8 cellular contexts compared by ENCODE assay signal in genomic region chr2:178193496-178193822, GRCh38. TPM values are rescaled to one million over a fixed set of nuclear protein-coding genes. Genes with fewer than 3 reads are reported as not detected.
DNase-seq lines count a peak whose midpoint lies in the region; TF ChIP-seq lines count a peak whose summit lies in the region.

No MANE protein-coding gene starts in this region.

- H3K4me3 ChIP-seq in DOHH2 (ENCODE audit: low read length) (no peak overlapping the region; the same call in 1 of the 2 replicates), PC-9 (peak overlapping the region; percentile 93), esophagus muscularis mucosa (peak overlapping the region; percentile 71 to 93 (median 82)), prostate gland (peak overlapping the region; percentile 60 to 74)

- H3K79me2 ChIP-seq in DOHH2 (ENCODE audit: control insufficient read depth, low read length) (no peaks in the 10 kb centered on the region), PC-9 (ENCODE audit: low read depth) (no peaks in the 10 kb centered on the region)

- 18% methylated on average over 10 of the region's 10 CpGs for WGBS in esophagus muscularis mucosa
- WGBS in prostate gland = 5% methylated on average over 10 of the region's 10 CpGs

- peaks cover 49% of the 10 kb centered on the region for H3K27me3 ChIP-seq in DOHH2 (ENCODE audit: control insufficient read depth, low read length)
- H3K27me3 ChIP-seq in PC-9 (ENCODE audit: insufficient read depth, low read depth) = peaks cover 24% of the 10 kb centered on the region; the same call in 1 of the 2 replicates
- peaks cover 0 to 7% (median 0%) of the 10 kb centered on the region in 4 donors for H3K27me3 ChIP-seq in esophagus muscularis mucosa
- H3K27me3 ChIP-seq in prostate gland (replicated peaks; ENCODE audit: insufficient read depth) = no peaks in the 10 kb centered on the region

- TF ChIP-seq CTCF in DOHH2 (IDR thresholded peaks at IDR 0.05; ENCODE audit: low read depth, low read length, poor library complexity, severe bottlenecking) (no peak), PC-9 (conservative IDR thresholded peaks at IDR 0.05) (no peak), esophagus muscularis mucosa (IDR thresholded peaks at IDR 0.05) (no peak), prostate gland (IDR thresholded peaks at IDR 0.05) (no peak), GM10248 (IDR thresholded peaks at IDR 0.05; ENCODE audit: control extremely low read depth, extremely low read depth, low read depth, missing control alignments) (no peak)

- no peaks in the 10 kb centered on the region for H4K20me1 ChIP-seq in DOHH2 (ENCODE audit: control insufficient read depth, insufficient read depth, low read depth, low read length)
- no peaks in the 10 kb centered on the region for H4K20me1 ChIP-seq in PC-9 (ENCODE audit: insufficient read depth)

- H3K4me2 ChIP-seq in DOHH2 (ENCODE audit: low read length) (peak overlapping the region; percentile 80), PC-9 (peak overlapping the region; percentile 88)

- TF ChIP-seq EP300 in esophagus muscularis mucosa (IDR thresholded peaks at IDR 0.05) = no peak

- H3K9me3 ChIP-seq in DOHH2 (ENCODE audit: control insufficient read depth, insufficient read depth, low read length) (no peaks in the 10 kb centered on the region), PC-9 (ENCODE audit: insufficient read depth, low read depth) (no peaks in the 10 kb centered on the region), esophagus muscularis mucosa (no peaks in the 10 kb centered on the region), prostate gland (no peaks in the 10 kb centered on the region)

- H2AFZ ChIP-seq in PC-9 = peak overlapping the region; percentile 94

- H3F3A ChIP-seq in DOHH2 (ENCODE audit: control insufficient read depth, insufficient read depth) = no peaks in the 10 kb centered on the region
- H3F3A ChIP-seq in PC-9 (ENCODE audit: insufficient read depth, low read depth) = peaks cover 10% of the 10 kb centered on the region; the same call in 1 of the 2 replicates

- BruUV-seq in PC-9 (replicated peaks; lab: Mats Ljungman, UMichigan) = no TSS peak

- H3K4me1 ChIP-seq in DOHH2 (ENCODE audit: control insufficient read depth, low read length) = peaks cover 4% of the 10 kb centered on the region; the same call in 1 of the 2 replicates
- H3K4me1 ChIP-seq in PC-9 (replicated peaks; ENCODE audit: insufficient read depth) = peaks cover 16% of the 10 kb centered on the region
- peaks cover 16 to 21% (median 18%) of the 10 kb centered on the region in 4 donors for H3K4me1 ChIP-seq in esophagus muscularis mucosa
- H3K4me1 ChIP-seq in prostate gland (replicated peaks) = no peaks in the 10 kb centered on the region

- CTCF ChIA-PET in PC-9 (lab: Charles Lee) (no interaction called here), GM10248 (lab: Yijun Ruan, JAX) (interaction anchor here (1.0 kb wide), 1 partner anchor 81 kb away, joined by 3 read pairs; the partner anchor contains the start of gene RBM45)

- H3K36me3 ChIP-seq in DOHH2 (ENCODE audit: control insufficient read depth, low read length) (no peaks in the 10 kb centered on the region), PC-9 (ENCODE audit: low read depth) (no peaks in the 10 kb centered on the region), esophagus muscularis mucosa (no peaks in the 10 kb centered on the region), prostate gland (no peaks in the 10 kb centered on the region)

- intact Hi-C loops in PC-9 (cut with micrococcal nuclease; ENCODE audit: unreplicated experiment) = loop anchor here (5.0 to 10.0 kb wide), 3 partner anchors 119 to 209 kb away; partner anchors contain the start of gene PDE11A
- intact Hi-C loops in esophagus muscularis mucosa (cut with DNase I) = no loop called here
- intact Hi-C loops in prostate gland (cut with DNase I) = loop anchor here (10.0 kb wide), 2 partner anchors 81 to 221 kb away; no protein-coding TSS in a partner anchor

- H3K27ac ChIP-seq in DOHH2 (ENCODE audit: low read depth, low read length) = no peak overlapping the region
- no peak overlapping the region for H3K27ac ChIP-seq in PC-9
- peak overlapping the region; percentile 85 to 95 (median 92) for H3K27ac ChIP-seq in esophagus muscularis mucosa (replicated peaks in 1 of 4)
- peak overlapping the region; percentile 95 for H3K27ac ChIP-seq in prostate gland

- TF ChIP-seq POLR2A in esophagus muscularis mucosa (IDR thresholded peaks at IDR 0.05; ENCODE audit: low read depth) (no peak), prostate gland (IDR thresholded peaks at IDR 0.05) (no peak)

- POLR2A ChIA-PET in PC-9 (lab: Charles Lee; ENCODE audit: unreplicated experiment) = no interaction called here
- POLR2A ChIA-PET in GM10248 (lab: Yijun Ruan, JAX) = no interaction called here

- H3K9me2 ChIP-seq in DOHH2 (replicated peaks; ENCODE audit: control insufficient read depth, low read length) (no peaks in the 10 kb centered on the region), PC-9 (ENCODE audit: insufficient read depth) (no peaks in the 10 kb centered on the region)

- no peak for DNase-seq in PC-9
- no peak for DNase-seq in esophagus muscularis mucosa (ENCODE audit: extremely low spot score)
- peak; percentile 55 for DNase-seq in prostate gland (ENCODE audit: low spot score)
- no peak for DNase-seq in activated gamma-delta T cell (lab: John Stamatoyannopoulos, UW)
- no peak for DNase-seq in retina
- no peak for DNase-seq in GM10248 (ENCODE audit: extremely low spot score)
- DNase-seq in glomerular visceral epithelial cell (ENCODE audit: extremely low spot score) = no peak

RNA-seq across cellular contexts. Expression of gene OSBPL6, which starts 0.9 kb away (rescaled TPM):
- total RNA-seq in PC-9 (2021) = 2.6 and 3.5 TPM in 2 replicates
- total RNA-seq in esophagus muscularis mucosa = 1 to 10 TPM; 1.8 to 3.3 (median 2.3) TPM
- total RNA-seq in prostate gland = 10 to 100 TPM in 1 of 2 donors, 1 to 10 TPM in 1; 2.4 to 10.8 TPM

Comparison
In these comparisons a context has a peak if more than half of its experiments do, and no peak if none do; other contexts are left out.
1. H3K27ac ChIP-seq: peak in esophagus muscularis mucosa (4 of 4) and prostate gland (2 of 2); none in DOHH2 (single experiment) and PC-9 (single experiment).